8 cellular contexts compared by ENCODE assay signal in the genomic region with DNA sequence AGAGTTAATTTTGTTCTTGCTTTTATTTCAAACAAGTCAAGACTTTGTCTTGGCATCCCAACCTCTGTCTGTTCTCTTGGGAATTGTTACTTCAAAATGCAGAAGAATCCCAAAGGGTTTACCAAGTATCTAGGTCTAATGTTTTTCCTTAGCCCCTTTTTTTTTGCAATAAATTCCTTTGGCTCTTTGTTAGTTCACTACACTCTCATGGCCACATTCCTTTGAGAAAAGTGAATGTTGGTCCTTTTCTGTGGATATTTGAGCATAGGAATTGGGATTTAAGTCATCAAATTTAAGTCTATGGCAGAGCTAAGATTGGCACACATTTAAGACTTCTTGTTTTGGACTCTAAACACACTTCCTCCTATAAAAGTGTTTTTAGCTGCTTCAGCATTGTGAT. TPM values are rescaled to one million over a fixed set of nuclear protein-coding genes. Genes with fewer than 3 reads are reported as not detected.
DNase-seq lines count a peak whose midpoint lies in the region; ATAC-seq, FAIRE-seq and TF ChIP-seq lines count a peak whose summit lies in the region.

No MANE protein-coding gene starts in this region.

- H3K36me3 ChIP-seq in SK-N-SH (replicated peaks in 1 of 2; ENCODE audit: control insufficient read depth in 1 of 2, insufficient read depth in 2 of 2, low read length in 1 of 2), result peaks cover 23 to 36% of the 10 kb centered on the region in 2 experiments
- H3K36me3 ChIP-seq in PC-3 (ENCODE audit: low read depth, low read length), result peaks cover 17% of the 10 kb centered on the region
- H3K36me3 ChIP-seq in endothelial cell of umbilical vein (ENCODE audit: control insufficient read depth in 2 of 2, extremely low read depth in 1 of 2, insufficient read depth in 2 of 2, low read length in 2 of 2), result peaks cover 6 to 9% of the 10 kb centered on the region in 2 experiments

- peak overlapping the region; percentile 97 for H3K4me3 Mint-ChIP-seq in progenitor cell of endocrine pancreas (ENCODE audit: low read depth)

- no peak for FAIRE-seq in endothelial cell of umbilical vein (lab: Jason Lieb, UNC)

- H3K9me2 ChIP-seq in SK-N-SH (no peaks in the 10 kb centered on the region), PC-3 (replicated peaks; ENCODE audit: low read length) (no peaks in the 10 kb centered on the region)

- H3K27ac ChIP-seq in SK-N-SH (ENCODE audit: low read depth in 2 of 2, low read length in 1 of 2) (peak overlapping the region in 1 of 2 experiments; percentile 67; a peak in 1 of 4 replicates), PC-3 (ENCODE audit: low read length) (no peak overlapping the region), endothelial cell of umbilical vein (ENCODE audit: insufficient read depth, low read depth, low read length) (no peak overlapping the region)

- dilution Hi-C loops in endothelial cell of umbilical vein (cut with MboI; ENCODE audit: extremely low pct_ligation_motif_present, low sequenced_read_pairs), result no loop called here

- no peak for TF ChIP-seq EP300 in SK-N-SH (IDR thresholded peaks at IDR 0.05; ENCODE audit: borderline replicate concordance in 1 of 2, low read depth in 1 of 2, low read length in 1 of 2)

- peaks cover 29% of the 10 kb centered on the region for H3K4me1 Mint-ChIP-seq in progenitor cell of endocrine pancreas (ENCODE audit: low read depth)

- BruUV-seq in PC-3 (replicated peaks; lab: Mats Ljungman, UMichigan) (no TSS peak), endothelial cell of umbilical vein (replicated peaks; lab: Mats Ljungman, UMichigan) (no TSS peak)

- H4K20me1 ChIP-seq in SK-N-SH (ENCODE audit: insufficient read depth) (peaks cover 9% of the 10 kb centered on the region; the same call in 1 of the 2 replicates), PC-3 (ENCODE audit: low read length) (peaks cover 30% of the 10 kb centered on the region; the same call in 1 of the 2 replicates), endothelial cell of umbilical vein (replicated peaks; ENCODE audit: control insufficient read depth, extremely low read depth, insufficient read depth, low read length) (no peaks in the 10 kb centered on the region)

- no peak for DNase-seq in SK-N-SH
- no peak for DNase-seq in PC-3
- DNase-seq in endothelial cell of umbilical vein (ENCODE audit: low read depth, low spot score), result no peak
- no peak for DNase-seq in progenitor cell of endocrine pancreas (ENCODE audit: low spot score, unreplicated experiment)
- no peak for DNase-seq in iPS-NIHi7 (ENCODE audit: extremely low spot score)
- DNase-seq in C1 segment of cervical spinal cord (lab: John Stamatoyannopoulos, UW), result no peak

- intact Hi-C loops in PC-3 (cut with micrococcal nuclease), result loop anchor here (5.0 to 10.0 kb wide), 2 partner anchors 309 to 1117 kb away; a partner anchor contains a TSS
- intact Hi-C loops in endothelial cell of umbilical vein (cut with micrococcal nuclease), result loop anchor here (2.0 to 5.0 kb wide), 2 partner anchors 161 to 309 kb away; a partner anchor contains a TSS

- H3K27me3 ChIP-seq in SK-N-SH (ENCODE audit: insufficient read depth) (no peaks in the 10 kb centered on the region), PC-3 (ENCODE audit: low read length) (no peaks in the 10 kb centered on the region), endothelial cell of umbilical vein (ENCODE audit: control insufficient read depth in 2 of 2, insufficient read depth in 2 of 2, low read length in 2 of 2) (no peaks in the 10 kb centered on the region)

- CTCF ChIA-PET in SK-N-SH (lab: Yijun Ruan, JAX), result no interaction called here
- CTCF ChIA-PET in PC-3 (lab: Charles Lee), result no interaction called here
- CTCF ChIA-PET in endothelial cell of umbilical vein (lab: Charles Lee), result no interaction called here

- H3K27me3 Mint-ChIP-seq in progenitor cell of endocrine pancreas, result no peaks in the 10 kb centered on the region

- peaks cover 14% of the 10 kb centered on the region for H3K36me3 Mint-ChIP-seq in progenitor cell of endocrine pancreas (ENCODE audit: insufficient read depth)

- H3F3A ChIP-seq in SK-N-SH (replicated peaks; ENCODE audit: insufficient read depth) (peaks cover 6% of the 10 kb centered on the region), PC-3 (ENCODE audit: low read length, unreplicated experiment) (no peaks in the 10 kb centered on the region)

- TF ChIP-seq CTCF in SK-N-SH (IDR thresholded peaks at IDR 0.05) (no peak), PC-3 (conservative IDR thresholded peaks at IDR 0.05; ENCODE audit: low read depth, low read length) (no peak), endothelial cell of umbilical vein (IDR thresholded peaks at IDR 0.05; ENCODE audit: extremely low read depth in 1 of 2, insufficient read depth in 1 of 2, low read depth in 1 of 2, low read length in 2 of 2) (no peak), progenitor cell of endocrine pancreas (IDR thresholded peaks at IDR 0.05; ENCODE audit: unreplicated experiment) (no peak)

- TF ChIP-seq POLR2A in endothelial cell of umbilical vein (IDR thresholded peaks at IDR 0.05; ENCODE audit: low read depth, low read length), result no peak

- H3K9ac ChIP-seq in SK-N-SH, result no peak overlapping the region
- no peak overlapping the region for H3K9ac ChIP-seq in PC-3 (ENCODE audit: low read length)
- no peak overlapping the region for H3K9ac ChIP-seq in endothelial cell of umbilical vein (replicated peaks; ENCODE audit: extremely low read depth, insufficient read depth, low read length)

- H3K27ac Mint-ChIP-seq in progenitor cell of endocrine pancreas, result peak overlapping the region; percentile 99

- H3K9me3 ChIP-seq in SK-N-SH (no peaks in the 10 kb centered on the region), PC-3 (ENCODE audit: low read length) (no peaks in the 10 kb centered on the region), endothelial cell of umbilical vein (replicated peaks; ENCODE audit: control insufficient read depth, insufficient read depth, low read length) (no peaks in the 10 kb centered on the region)

- TF ChIP-seq RAD21 in SK-N-SH (IDR thresholded peaks at IDR 0.05; ENCODE audit: low read length), result no peak

- POLR2A ChIA-PET in SK-N-SH (lab: Yijun Ruan, JAX) (no interaction called here), PC-3 (lab: Charles Lee; ENCODE audit: unreplicated experiment) (no interaction called here), endothelial cell of umbilical vein (lab: Charles Lee) (no interaction called here)

- H3K4me3 ChIP-seq in SK-N-SH (ENCODE audit: low read depth in 2 of 2, low read length in 1 of 2) (peak overlapping the region; percentile 91 to 98; a peak in 3 of 4 replicates), PC-3 (ENCODE audit: low read length) (peak overlapping the region; percentile 93), endothelial cell of umbilical vein (replicated peaks in 1 of 3; ENCODE audit: insufficient read depth in 1 of 3, low read depth in 1 of 3, low read length in 3 of 3) (no peak overlapping the region)

- H3K4me1 ChIP-seq in SK-N-SH (ENCODE audit: control insufficient read depth in 1 of 2, insufficient read depth in 2 of 2, low read depth in 1 of 2, low read length in 1 of 2) (peaks cover 11 to 21% of the 10 kb centered on the region in 2 experiments), PC-3 (ENCODE audit: insufficient read depth, low read length) (peaks cover 33% of the 10 kb centered on the region), endothelial cell of umbilical vein (ENCODE audit: control insufficient read depth, extremely low read depth, insufficient read depth, low read length) (peaks cover 24% of the 10 kb centered on the region)

- no peak overlapping the region for H2AFZ ChIP-seq in SK-N-SH (ENCODE audit: low read depth)
- H2AFZ ChIP-seq in PC-3 (ENCODE audit: low read length), result no peak overlapping the region
- H2AFZ ChIP-seq in endothelial cell of umbilical vein (ENCODE audit: low read depth, low read length), result no peak overlapping the region

- no peak for ATAC-seq in SK-N-SH treated with all-trans-retinoic acid at 6 μM for 48 hours
- ATAC-seq in PC-3, result no peak
- no peak for ATAC-seq in GM21447 (IDR thresholded peaks at IDR 0.05; ENCODE audit: unreplicated experiment)

- H3K9me1 ChIP-seq in endothelial cell of umbilical vein (replicated peaks; ENCODE audit: control insufficient read depth, extremely low read depth, insufficient read depth, low read length), result no peaks in the 10 kb centered on the region

- H3K79me2 ChIP-seq in SK-N-SH (ENCODE audit: insufficient read depth) (peaks cover 89% of the 10 kb centered on the region), PC-3 (ENCODE audit: low read length) (peaks cover 77% of the 10 kb centered on the region), endothelial cell of umbilical vein (ENCODE audit: control insufficient read depth, insufficient read depth, low read length) (peaks cover 57% of the 10 kb centered on the region)

- H3K9me3 Mint-ChIP-seq in progenitor cell of endocrine pancreas (ENCODE audit: low read depth), result no peaks in the 10 kb centered on the region

- H3K4me2 ChIP-seq in SK-N-SH, result peak overlapping the region; percentile 73
- peak overlapping the region; percentile 99 for H3K4me2 ChIP-seq in PC-3 (ENCODE audit: low read length)
- H3K4me2 ChIP-seq in endothelial cell of umbilical vein (ENCODE audit: insufficient read depth, low read length), result peak overlapping the region; percentile 98

RNA-seq across cellular contexts. Expression of a gene that starts 1.8 kb away (rescaled TPM):
- polyA plus RNA-seq in SK-N-SH (2012; rRNA removed) (26.1 and 40.3 TPM in 2 replicates), endothelial cell of umbilical vein (20.1 and 25.1 TPM in 2 replicates)
- polyA plus RNA-seq in SK-N-SH (2012; cell fraction: cytosol; rRNA removed), result 48.0 and 67.3 TPM in 2 replicates
- 8.5 and 23.7 TPM in 2 replicates for polyA plus RNA-seq in SK-N-SH (2012; cell fraction: nucleus; rRNA removed)
- total RNA-seq in PC-3 (2014; rRNA removed) (33.8 and 50.4 TPM in 2 replicates), endothelial cell of umbilical vein (43.2 and 45.6 TPM in 2 replicates), progenitor cell of endocrine pancreas (93.1 and 100 TPM in 2 replicates)
- polyA plus RNA-seq in endothelial cell of umbilical vein (2011; cell fraction: cytosol; rRNA removed), result 32.9 and 34.4 TPM in 2 replicates
- 21.3 and 28.5 TPM in 2 replicates for polyA plus RNA-seq in endothelial cell of umbilical vein (2011; cell fraction: nucleus; rRNA removed)
- 36.6 and 49.5 TPM in 2 replicates for polyA plus RNA-seq in endothelial cell of umbilical vein (2012)
- polyA minus RNA-seq in endothelial cell of umbilical vein, result 20.9 and 21.3 TPM in 2 replicates
- 37.2 TPM for polyA minus RNA-seq in endothelial cell of umbilical vein (2011; cell fraction: cytosol; rRNA and poly(A)+ RNA removed)
- polyA minus RNA-seq in endothelial cell of umbilical vein (2011; cell fraction: nucleus; rRNA and poly(A)+ RNA removed), result 25.1 and 33.7 TPM in 2 replicates

RNA-seq across cellular contexts. Expression of a gene that starts 2.9 kb away (rescaled TPM):
- polyA plus RNA-seq in SK-N-SH (2012; rRNA removed), result 37.2 and 42.2 TPM in 2 replicates
- polyA plus RNA-seq in SK-N-SH (2012; cell fraction: cytosol; rRNA removed), result 49.5 and 55.8 TPM in 2 replicates
- 13.9 and 25.5 TPM in 2 replicates for polyA plus RNA-seq in SK-N-SH (2012; cell fraction: nucleus; rRNA removed)
- total RNA-seq in PC-3 (2014; rRNA removed), result 28.6 and 36.8 TPM in 2 replicates
- total RNA-seq in endothelial cell of umbilical vein, result 55.1 and 57.4 TPM in 2 replicates
- 23.3 and 33.7 TPM in 2 replicates for polyA plus RNA-seq in endothelial cell of umbilical vein
- 22.6 and 30.5 TPM in 2 replicates for polyA plus RNA-seq in endothelial cell of umbilical vein (2011; cell fraction: cytosol; rRNA removed)
- polyA plus RNA-seq in endothelial cell of umbilical vein (2011; cell fraction: nucleus; rRNA removed), result 10.7 and 16.1 TPM in 2 replicates
- polyA plus RNA-seq in endothelial cell of umbilical vein (2012), result 50.4 and 50.6 TPM in 2 replicates
- 25.0 and 36.8 TPM in 2 replicates for polyA minus RNA-seq in endothelial cell of umbilical vein
- 46.6 TPM for polyA minus RNA-seq in endothelial cell of umbilical vein (2011; cell fraction: cytosol; rRNA and poly(A)+ RNA removed)
- polyA minus RNA-seq in endothelial cell of umbilical vein (2011; cell fraction: nucleus; rRNA and poly(A)+ RNA removed), result 7.5 and 11.6 TPM in 2 replicates
- 70.1 and 83.6 TPM in 2 replicates for total RNA-seq in progenitor cell of endocrine pancreas

RNA-seq across cellular contexts. Expression of a gene that starts 24.3 kb away (rescaled TPM):
- 13.7 and 13.9 TPM in 2 replicates for polyA plus RNA-seq in SK-N-SH (2012; rRNA removed)
- 9.9 and 10.8 TPM in 2 replicates for polyA plus RNA-seq in SK-N-SH (2012; cell fraction: cytosol; rRNA removed)
- polyA plus RNA-seq in SK-N-SH (2012; cell fraction: nucleus; rRNA removed), result 12.3 and 14.0 TPM in 2 replicates
- 9.7 and 12.8 TPM in 2 replicates for total RNA-seq in PC-3 (2014; rRNA removed)
- 9.2 and 10.0 TPM in 2 replicates for total RNA-seq in endothelial cell of umbilical vein
- 12.7 TPM in 2 replicates for polyA plus RNA-seq in endothelial cell of umbilical vein
- polyA plus RNA-seq in endothelial cell of umbilical vein (2011; cell fraction: cytosol; rRNA removed), result 9.2 and 10.9 TPM in 2 replicates
- polyA plus RNA-seq in endothelial cell of umbilical vein (2011; cell fraction: nucleus; rRNA removed), result 8.5 and 10.1 TPM in 2 replicates
- polyA plus RNA-seq in endothelial cell of umbilical vein (2012), result 8.0 and 8.2 TPM in 2 replicates
- 8.0 and 10.2 TPM in 2 replicates for polyA minus RNA-seq in endothelial cell of umbilical vein
- 9.3 TPM for polyA minus RNA-seq in endothelial cell of umbilical vein (2011; cell fraction: cytosol; rRNA and poly(A)+ RNA removed)
- 7.8 and 9.3 TPM in 2 replicates for polyA minus RNA-seq in endothelial cell of umbilical vein (2011; cell fraction: nucleus; rRNA and poly(A)+ RNA removed)
- total RNA-seq in progenitor cell of endocrine pancreas, result 8.3 and 8.5 TPM in 2 replicates

Comparison
In these comparisons a context has a peak if more than half of its experiments do, and no peak if none do; other contexts are left out.
1. H3K4me3 ChIP-seq: peak in SK-N-SH (2 of 2) and PC-3 (single experiment); none in endothelial cell of umbilical vein (0 of 3).
2. Peak in every context shown above with its lines, with median percentiles within 50 percentile points of each other: H3K4me2 ChIP-seq.